10 cellular contexts compared by ENCODE assay signal in the genomic region with DNA sequence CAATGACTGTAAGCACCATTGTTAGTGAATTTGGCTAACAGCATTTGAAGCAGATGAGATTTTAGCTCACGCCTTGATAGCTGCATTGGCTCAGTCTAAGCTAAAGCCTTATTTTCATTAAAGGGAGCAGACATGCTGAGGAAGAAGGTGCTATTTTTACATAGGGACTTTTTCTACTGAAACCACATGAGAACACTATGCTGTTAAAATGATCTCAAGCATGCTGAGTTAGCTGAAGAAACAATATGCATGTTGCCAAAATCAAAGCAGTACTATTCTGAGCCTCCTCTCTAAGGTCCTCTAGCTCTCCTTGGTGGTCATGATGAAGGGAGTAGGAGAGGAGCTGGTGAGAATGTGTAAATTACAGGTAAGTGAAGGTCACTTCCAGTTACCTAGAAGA.
DNase-seq lines count a peak whose midpoint lies in the region; ATAC-seq and TF ChIP-seq lines count a peak whose summit lies in the region.
"Had no signal": no experiment of that assay in that cellular context is flagged by ENCODE, and none has a peak within 500 bp of the region (broad histone marks: within the 10 kb centered on the region; RNA-seq: fewer than 3 reads in every experiment).

No MANE protein-coding gene starts in this region.

- TF ChIP-seq POLR2A in stomach (IDR thresholded peaks at IDR 0.05): no peak
- no peak for TF ChIP-seq POLR2A in prostate gland (IDR thresholded peaks at IDR 0.05)

- peak; percentile 23 for DNase-seq in GM19240 (ENCODE audit: insufficient read length, low spot score)
- no peak for DNase-seq in stimulated activated naive B cell treated with anti-CD40 and anti-IgM and Interleukin-4, amounts not matched to agents 10 μg/mL and 1 μg/mL and 100 μg/mL, for 72 hours
- DNase-seq in stomach: no peak
- no peak for DNase-seq in activated T-cell treated with anti-CD3 and anti-CD28 coated beads, Interleukin-2, amount 50 U/mL, for 1 hour
- no peak for DNase-seq in prostate gland (ENCODE audit: low spot score)
- no peak for DNase-seq in activated CD4-positive, alpha-beta T cell treated with anti-CD3 and anti-CD28 coated beads, Interleukin-2, amount 10 ng/mL, durations not matched to agents 24 days and 14 days
- DNase-seq: activated naive CD8-positive, alpha-beta T cell treated with anti-CD3 and anti-CD28 coated beads, Interleukin-2, amount 50 U/mL, for 24 hours; NCI-H187 treated with DMSO at 0.1 percent for 48 hours had no signal

- no peaks in the 10 kb centered on the region for H3K36me3 Mint-ChIP-seq in stimulated activated naive B cell treated with anti-CD40 and anti-IgM and Interleukin-4, amounts not matched to agents 10 μg/mL and 1 μg/mL and 100 μg/mL, for 72 hours
- no peaks in the 10 kb centered on the region for H3K36me3 Mint-ChIP-seq in activated CD4-positive, alpha-beta T cell treated with anti-CD3 and anti-CD28 coated beads, Interleukin-2, amount 10 ng/mL, durations not matched to agents 24 days and 14 days (ENCODE audit: low read depth)

- no peak for TF ChIP-seq EP300 in stomach (IDR thresholded peaks at IDR 0.05)

- H3K4me3 ChIP-seq in OCI-LY3 (ENCODE audit: low read length) (no peak overlapping the region), stomach (no peak overlapping the region), prostate gland (no peak overlapping the region)

- intact Hi-C loops in stomach (cut with DNase I; ENCODE audit: low total_unique reads): no loop called here
- intact Hi-C loops in prostate gland (cut with DNase I): no loop called here
- intact Hi-C loops in activated CD4-positive, alpha-beta T cell treated with anti-CD3 and anti-CD28 coated beads, Interleukin-2, amount 10 ng/mL, durations not matched to agents 24 days and 14 days (cut with micrococcal nuclease): no loop called here

- no peaks in the 10 kb centered on the region for H3K27me3 Mint-ChIP-seq in stimulated activated naive B cell treated with anti-CD40 and anti-IgM and Interleukin-4, amounts not matched to agents 10 μg/mL and 1 μg/mL and 100 μg/mL, for 72 hours
- H3K27me3 Mint-ChIP-seq in activated CD4-positive, alpha-beta T cell treated with anti-CD3 and anti-CD28 coated beads, Interleukin-2, amount 10 ng/mL, durations not matched to agents 24 days and 14 days: peaks cover 3% of the 10 kb centered on the region

- H3K9me3 ChIP-seq in OCI-LY3 (ENCODE audit: insufficient read depth, low read length) (no peaks in the 10 kb centered on the region), stomach (no peaks in the 10 kb centered on the region), prostate gland (no peaks in the 10 kb centered on the region)

- H3K4me3 Mint-ChIP-seq in stimulated activated naive B cell treated with anti-CD40 and anti-IgM and Interleukin-4, amounts not matched to agents 10 μg/mL and 1 μg/mL and 100 μg/mL, for 72 hours: no peak overlapping the region
- H3K4me3 Mint-ChIP-seq in activated CD4-positive, alpha-beta T cell treated with anti-CD3 and anti-CD28 coated beads, Interleukin-2, amount 10 ng/mL, durations not matched to agents 24 days and 14 days: no peak overlapping the region
- H3K4me3 Mint-ChIP-seq: activated naive CD8-positive, alpha-beta T cell treated with anti-CD3 and anti-CD28 coated beads, Interleukin-2, amount 50 U/mL, for 24 hours had no signal

- H3K27ac Mint-ChIP-seq in stimulated activated naive B cell treated with anti-CD40 and anti-IgM and Interleukin-4, amounts not matched to agents 10 μg/mL and 1 μg/mL and 100 μg/mL, for 72 hours: peak overlapping the region; percentile 60
- H3K27ac Mint-ChIP-seq in activated CD4-positive, alpha-beta T cell treated with anti-CD3 and anti-CD28 coated beads, Interleukin-2, amount 10 ng/mL, durations not matched to agents 24 days and 14 days: no peak overlapping the region
- H3K27ac Mint-ChIP-seq: activated naive CD8-positive, alpha-beta T cell treated with anti-CD3 and anti-CD28 coated beads, Interleukin-2, amount 50 U/mL, for 24 hours had no signal

- 63 to 79% (median 77%) methylated on average over 1 of the region's 1 CpG for WGBS in stomach, 5 donors
- 47% methylated on average over 1 of the region's 1 CpG for WGBS in prostate gland

- peaks cover 0 to 5% of the 10 kb centered on the region in 2 donors for H3K9me3 Mint-ChIP-seq in stimulated activated naive B cell treated with anti-CD40 and anti-IgM and Interleukin-4, amounts not matched to agents 10 μg/mL and 1 μg/mL and 100 μg/mL, for 72 hours
- no peaks in the 10 kb centered on the region for H3K9me3 Mint-ChIP-seq in activated CD4-positive, alpha-beta T cell treated with anti-CD3 and anti-CD28 coated beads, Interleukin-2, amount 10 ng/mL, durations not matched to agents 24 days and 14 days
- H3K9me3 Mint-ChIP-seq: activated naive CD8-positive, alpha-beta T cell treated with anti-CD3 and anti-CD28 coated beads, Interleukin-2, amount 50 U/mL, for 24 hours had no signal

- peaks cover 9 to 16% of the 10 kb centered on the region in 2 donors for H3K4me1 Mint-ChIP-seq in stimulated activated naive B cell treated with anti-CD40 and anti-IgM and Interleukin-4, amounts not matched to agents 10 μg/mL and 1 μg/mL and 100 μg/mL, for 72 hours
- no peaks in the 10 kb centered on the region for H3K4me1 Mint-ChIP-seq in activated CD4-positive, alpha-beta T cell treated with anti-CD3 and anti-CD28 coated beads, Interleukin-2, amount 10 ng/mL, durations not matched to agents 24 days and 14 days
- H3K4me1 Mint-ChIP-seq: activated naive CD8-positive, alpha-beta T cell treated with anti-CD3 and anti-CD28 coated beads, Interleukin-2, amount 50 U/mL, for 24 hours had no signal

- H2AFZ ChIP-seq in OCI-LY3 (ENCODE audit: low read depth, low read length): peak overlapping the region; percentile 55

- TF ChIP-seq CTCF in OCI-LY3 (IDR thresholded peaks at IDR 0.05; ENCODE audit: low read depth, low read length) (peak; percentile 17; the same call in 1 of the 2 replicates), stomach (IDR thresholded peaks at IDR 0.05) (no peak), prostate gland (IDR thresholded peaks at IDR 0.05) (no peak)

- peak; percentile 99 for ATAC-seq in HG02852 (IDR thresholded peaks at IDR 0.05; ENCODE audit: unreplicated experiment)
- ATAC-seq in stimulated activated naive B cell treated with anti-CD40 and anti-IgM and Interleukin-4, amounts not matched to agents 10 μg/mL and 1 μg/mL and 100 μg/mL, for 72 hours (replicated peaks): peak; percentile 92 to 94
- ATAC-seq: activated naive CD8-positive, alpha-beta T cell treated with anti-CD3 and anti-CD28 coated beads, Interleukin-2, amount 50 U/mL, for 24 hours had no signal

- no peaks in the 10 kb centered on the region for H3K79me2 ChIP-seq in OCI-LY3 (ENCODE audit: low read length)

- H3K4me1 ChIP-seq in OCI-LY3 (ENCODE audit: low read length): peaks cover 7% of the 10 kb centered on the region
- no peaks in the 10 kb centered on the region for H3K4me1 ChIP-seq in stomach
- no peaks in the 10 kb centered on the region for H3K4me1 ChIP-seq in prostate gland (replicated peaks)

- no peaks in the 10 kb centered on the region for H3K36me3 ChIP-seq in OCI-LY3 (replicated peaks; ENCODE audit: low read depth, low read length)
- no peaks in the 10 kb centered on the region for H3K36me3 ChIP-seq in stomach
- no peaks in the 10 kb centered on the region for H3K36me3 ChIP-seq in prostate gland

- no peak overlapping the region for H3K9ac ChIP-seq in OCI-LY3 (ENCODE audit: low read length)

- peak overlapping the region; percentile 17 for H3K4me2 ChIP-seq in OCI-LY3 (ENCODE audit: low read length)

- H3K27ac ChIP-seq in OCI-LY3 (ENCODE audit: low read length) (no peak overlapping the region), stomach (no peak overlapping the region), prostate gland (no peak overlapping the region)

- H3K27me3 ChIP-seq in OCI-LY3 (ENCODE audit: low read depth, low read length): no peaks in the 10 kb centered on the region
- no peaks in the 10 kb centered on the region for H3K27me3 ChIP-seq in stomach
- no peaks in the 10 kb centered on the region for H3K27me3 ChIP-seq in prostate gland (replicated peaks; ENCODE audit: insufficient read depth)

- H4K20me1 ChIP-seq in OCI-LY3 (ENCODE audit: insufficient read depth, low read length): no peaks in the 10 kb centered on the region
